Comparison of ENCODE assay signal across 19 cellular contexts in the genomic region with DNA sequence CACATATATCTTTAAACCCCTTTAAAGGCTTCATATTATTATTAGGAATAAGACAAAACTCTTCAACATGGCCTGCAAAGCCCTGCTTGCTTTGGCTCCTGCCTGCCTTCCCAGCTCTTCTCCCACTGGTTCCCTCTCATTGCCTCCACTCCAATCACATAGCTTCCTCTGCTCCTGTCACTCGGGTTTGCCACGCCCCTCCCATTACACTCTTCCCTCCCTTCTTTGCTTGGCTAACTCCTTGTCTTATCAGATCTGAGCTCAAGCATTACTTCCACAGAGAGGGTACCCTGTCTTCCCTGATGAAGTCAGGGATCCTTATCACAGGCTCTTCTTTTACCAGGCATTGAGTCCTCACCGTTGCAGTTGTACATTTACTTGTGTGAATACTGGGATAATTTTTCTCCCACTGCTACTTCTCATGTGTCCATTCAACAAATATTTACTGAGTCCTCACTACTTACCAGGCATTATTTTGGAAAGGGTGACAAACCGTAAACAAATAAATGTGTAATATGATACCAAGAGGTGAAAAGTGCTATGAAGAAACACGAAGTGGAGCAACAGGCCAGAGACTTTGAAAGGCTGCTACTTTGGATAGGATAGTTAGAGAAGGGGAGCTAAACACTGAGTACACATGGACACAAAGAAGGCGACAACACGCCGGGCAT. TPM values are rescaled to one million over a fixed set of nuclear protein-coding genes. Genes with fewer than 3 reads are reported as not detected.
DNase-seq lines count a peak whose midpoint lies in the region; ATAC-seq and TF ChIP-seq lines count a peak whose summit lies in the region.
"Had no signal": no experiment of that assay in that cellular context is flagged by ENCODE, and none has a peak within 500 bp of the region (broad histone marks: within the 10 kb centered on the region; RNA-seq: fewer than 3 reads in every experiment).

No MANE protein-coding gene starts in this region.

- H3K27ac ChIP-seq in iPS DF 6.9 (ENCODE audit: low read length) = no peak overlapping the region
- H3K27ac ChIP-seq: BLaER1 treated with 17β-estradiol and CSF1 and Interleukin-3, amounts not matched to agents 10 nM and 100 nM; epithelial cell of prostate; skin epidermis; stomach had no signal

- H3K4me3 ChIP-seq in BE2C (ENCODE audit: low read depth, low read length) (no peak overlapping the region), H7 (ENCODE audit: insufficient read depth, low read depth, low read length) (no peak overlapping the region), iPS DF 6.9 (ENCODE audit: low read length) (no peak overlapping the region)
- H3K4me3 ChIP-seq: BLaER1 treated with 17β-estradiol and CSF1 and Interleukin-3, amounts not matched to agents 10 nM and 100 nM; lung; skin epidermis; stomach had no signal

- no peak for ATAC-seq in GM21786 (IDR thresholded peaks at IDR 0.05; ENCODE audit: unreplicated experiment)
- ATAC-seq: T-helper 17 cell had no signal

- H3K4me1 ChIP-seq in BE2C (no peaks in the 10 kb centered on the region), iPS DF 6.9 (ENCODE audit: control insufficient read depth, insufficient read depth, low read length) (no peaks in the 10 kb centered on the region)
- H3K4me1 ChIP-seq: BLaER1 treated with 17β-estradiol and CSF1 and Interleukin-3, amounts not matched to agents 10 nM and 100 nM had no signal

- no peaks in the 10 kb centered on the region for H3K9me3 ChIP-seq in BE2C
- no peaks in the 10 kb centered on the region for H3K9me3 ChIP-seq in iPS DF 6.9 (ENCODE audit: control insufficient read depth, insufficient read depth, low read length)
- H3K9me3 ChIP-seq: BLaER1 treated with 17β-estradiol and CSF1 and Interleukin-3, amounts not matched to agents 10 nM and 100 nM; stomach had no signal

- TF ChIP-seq CTCF in BE2C (IDR thresholded peaks at IDR 0.05; ENCODE audit: low read depth, low read length) = no peak

- peak; percentile 43 for DNase-seq in BE2C
- peak; percentile 26 for DNase-seq in H7
- peak; percentile 33 for DNase-seq in NCI-H82 treated with DMSO at 0.1 percent for 48 hours (lab: John Stamatoyannopoulos, UW; ENCODE audit: unreplicated experiment)
- DNase-seq in iPS DF 6.9 (ENCODE audit: low read depth, low spot score) = peak; percentile 5
- no peak for DNase-seq in activated CD4-positive, CD25-positive, alpha-beta regulatory T cell treated with anti-CD3 and anti-CD28 coated beads, Interleukin-2, amount 50 U/mL, for 72 hours
- DNase-seq in OCI-M2 (lab: John Stamatoyannopoulos, UW; ENCODE audit: unreplicated experiment) = no peak
- no peak for DNase-seq in D341Med (ENCODE audit: low spot score)
- DNase-seq: activated CD4-positive, alpha-beta memory T cell treated with anti-CD3 and anti-CD28 coated beads for 36 hours; central memory CD4-positive, alpha-beta T cell; IMR-90; NCI-H187; stomach; T-helper 17 cell had no signal

- H3K27me3 ChIP-seq in BE2C (no peaks in the 10 kb centered on the region), H7 (ENCODE audit: control insufficient read depth, insufficient read depth, low read length) (no peaks in the 10 kb centered on the region), iPS DF 6.9 (ENCODE audit: control insufficient read depth, insufficient read depth, low read length) (no peaks in the 10 kb centered on the region)

- no CpG with 5 or more reads among the region's 8 CpGs for WGBS in iPS DF 6.9 (ENCODE audit: insufficient coverage, insufficient read length)

- no peaks in the 10 kb centered on the region for H3K36me3 ChIP-seq in BE2C
- H3K36me3 ChIP-seq in H7 (replicated peaks; ENCODE audit: control insufficient read depth, insufficient read depth, low read length) = no peaks in the 10 kb centered on the region
- H3K36me3 ChIP-seq in iPS DF 6.9 (ENCODE audit: control insufficient read depth, insufficient read depth, low read length) = no peaks in the 10 kb centered on the region
- H3K36me3 ChIP-seq: BLaER1 treated with 17β-estradiol and CSF1 and Interleukin-3, amounts not matched to agents 10 nM and 100 nM; stomach had no signal

RNA-seq across cellular contexts. Expression of gene VGLL1, which starts 3.2 kb away (rescaled TPM):
- not detected for polyA plus RNA-seq in BE2C (2012; ENCODE audit: insufficient read depth, insufficient read length, low read depth)
- total RNA-seq in H7 (2014; rRNA removed; shearing (Covaris generic)) = not detected in 2 replicates
- total RNA-seq: activated CD4-positive, alpha-beta memory T cell treated with anti-CD3 and anti-CD28 coated beads for 36 hours; IMR-90; OCI-LY7; T-helper 17 cell had no signal
- polyA plus RNA-seq: IMR-90 had no signal

RNA-seq across cellular contexts. Expression of gene HTATSF1, which starts 31.4 kb away (rescaled TPM):
- 58.1 TPM for polyA plus RNA-seq in BE2C (2012; ENCODE audit: insufficient read depth, insufficient read length, low read depth)
- 61.4 and 72.0 TPM in 2 replicates for total RNA-seq in H7 (2014; rRNA removed; shearing (Covaris generic))

RNA-seq across cellular contexts. Expression of gene BRS3, which starts 41.0 kb away (rescaled TPM):
- not detected for polyA plus RNA-seq in BE2C (2012; ENCODE audit: insufficient read depth, insufficient read length, low read depth)
- total RNA-seq in H7 (2014; rRNA removed; shearing (Covaris generic)) = not detected in 2 replicates
- total RNA-seq: activated CD4-positive, alpha-beta memory T cell treated with anti-CD3 and anti-CD28 coated beads for 36 hours; IMR-90; lung; OCI-LY7; stomach; T-helper 17 cell had no signal
- polyA plus RNA-seq: IMR-90, lung, stomach had no signal

Comparison
In these comparisons a context has a peak if more than half of its experiments do, and no peak if none do; other contexts are left out.
1. DNase-seq: peak in BE2C (single experiment), H7 (single experiment), NCI-H82 treated with DMSO at 0.1 percent for 48 hours (single experiment) and iPS DF 6.9 (single experiment); none in activated CD4-positive, CD25-positive, alpha-beta regulatory T cell treated with anti-CD3 and anti-CD28 coated beads, Interleukin-2, amount 50 U/mL, for 72 hours (single experiment), OCI-M2 (single experiment) and D341Med (single experiment).